In the genomic region with DNA sequence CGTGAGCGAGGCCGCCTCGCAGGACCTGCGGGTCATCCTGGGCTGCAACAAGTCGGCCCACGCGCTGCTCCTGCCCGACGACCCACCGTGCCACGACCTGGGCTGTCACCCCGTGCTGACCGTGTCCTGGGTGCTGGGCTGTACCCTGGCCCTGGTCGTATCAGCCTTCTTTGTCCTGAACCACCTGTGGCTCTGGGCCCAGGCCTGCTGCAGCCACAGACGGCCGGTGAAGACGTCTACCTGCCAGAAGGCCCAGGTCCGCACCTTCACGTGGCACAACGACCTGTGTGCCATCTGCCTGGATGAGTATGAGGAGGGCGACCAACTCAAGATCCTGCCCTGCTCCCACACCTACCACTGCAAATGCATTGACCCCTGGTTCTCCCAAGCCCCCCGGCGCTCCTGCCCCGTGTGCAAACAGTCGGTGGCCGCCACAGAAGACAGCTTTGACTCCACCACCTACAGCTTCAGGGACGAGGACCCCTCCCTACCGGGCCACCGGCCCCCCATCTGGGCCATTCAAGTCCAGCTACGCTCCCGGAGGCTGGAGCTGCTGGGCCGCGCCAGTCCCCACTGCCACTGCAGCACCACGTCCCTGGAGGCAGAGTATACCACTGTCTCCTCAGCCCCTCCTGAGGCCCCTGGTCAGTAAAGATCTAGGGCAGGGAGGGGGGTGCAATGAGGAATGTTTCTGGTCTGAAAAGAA, we compare ENCODE assay signal across 16 cellular contexts. TPM values are rescaled to one million over a fixed set of nuclear protein-coding genes. Genes with fewer than 3 reads are reported as not detected.
DNase-seq lines count a peak whose midpoint lies in the region; TF ChIP-seq lines count a peak whose summit lies in the region.
"Had no signal": no experiment of that assay in that cellular context is flagged by ENCODE, and none has a peak within 500 bp of the region (broad histone marks: within the 10 kb centered on the region; RNA-seq: fewer than 3 reads in every experiment).

No MANE protein-coding gene starts in this region.

- no peak overlapping the region for H3K27ac ChIP-seq in H9 (ENCODE audit: insufficient read length, low read depth, low read length)
- no peak overlapping the region for H3K27ac ChIP-seq in osteoblast (ENCODE audit: low read depth, low read length)
- H3K27ac ChIP-seq: GM23248 had no signal

- H3K4me3 Mint-ChIP-seq in H9 = no peak overlapping the region
- H3K4me3 Mint-ChIP-seq: CD4-positive, alpha-beta memory T cell had no signal

- H3K23me2 ChIP-seq in H9 (ENCODE audit: insufficient read length, low read depth, low read length, poor library complexity, severe bottlenecking) = no peaks in the 10 kb centered on the region

- peaks cover 36% of the 10 kb centered on the region for H3K27me3 Mint-ChIP-seq in H9 (ENCODE audit: low read depth)

- no peak overlapping the region for H4K5ac ChIP-seq in H9 (ENCODE audit: insufficient read length, low read depth, low read length)

- H2BK12ac ChIP-seq in H9 (ENCODE audit: insufficient read length, low read depth, low read length) = no peak overlapping the region

- H2BK20ac ChIP-seq in H9 (ENCODE audit: low read depth, low read length, poor library complexity, severe bottlenecking) = no peak overlapping the region

- no peaks in the 10 kb centered on the region; a peak in 2 of 7 replicates for H3K36me3 Mint-ChIP-seq in H9 (ENCODE audit: insufficient read depth in 1 of 3, low read depth in 3 of 3)
- H3K36me3 Mint-ChIP-seq: CD4-positive, alpha-beta memory T cell had no signal

- H3K14ac ChIP-seq in H9 (ENCODE audit: insufficient read depth, low read length) = no peak overlapping the region; the same call in 1 of the 2 replicates

- H3K9ac ChIP-seq in H9 (ENCODE audit: extremely low read depth, insufficient read length, low read length) (no peak overlapping the region), NT2/D1 (ENCODE audit: insufficient read length, low read depth) (peak overlapping the region; percentile 28)
- H3K9ac ChIP-seq: GM23248 had no signal

- no peak overlapping the region for H3K27ac Mint-ChIP-seq in H9
- H3K27ac Mint-ChIP-seq: CD4-positive, alpha-beta memory T cell had no signal

- H4K91ac ChIP-seq in H9 (ENCODE audit: insufficient read length, low read depth, low read length) = no peak overlapping the region

- H3K23ac ChIP-seq in H9 (ENCODE audit: insufficient read length, low read depth, low read length) = no peak overlapping the region

- no peak overlapping the region for H3K56ac ChIP-seq in H9 (ENCODE audit: insufficient read length, low read depth, low read length)

- no peaks in the 10 kb centered on the region for H3K36me3 ChIP-seq in NT2/D1 (ENCODE audit: insufficient read depth, insufficient read length, low read length)
- no peaks in the 10 kb centered on the region for H3K36me3 ChIP-seq in osteoblast (ENCODE audit: insufficient read depth, low read length)
- H3K36me3 ChIP-seq: HAP-1 had no signal

- no peak overlapping the region for H3K4ac ChIP-seq in H9 (ENCODE audit: low read depth, low read length)

- H3K4me3 ChIP-seq in NT2/D1 (ENCODE audit: insufficient read length, low read depth) = no peak overlapping the region
- H3K4me3 ChIP-seq in osteoblast (ENCODE audit: insufficient read depth, low read length) = no peak overlapping the region
- H3K4me3 ChIP-seq: GM23248, HAP-1 had no signal

- WGBS in H9 (ENCODE audit: extremely low coverage, insufficient read length, low lambda C conversion rate) = no CpG with 5 or more reads among the region's 35 CpGs

- H3K9me3 Mint-ChIP-seq in H9 = no peaks in the 10 kb centered on the region

- no peak overlapping the region for H3T11ph ChIP-seq in H9 (ENCODE audit: low read length)

- no peak overlapping the region for H4K8ac ChIP-seq in H9 (replicated peaks; ENCODE audit: insufficient read length, low read depth, low read length)

- H4K20me1 ChIP-seq in H9 (ENCODE audit: control insufficient read depth, insufficient read depth, insufficient read length) (no peaks in the 10 kb centered on the region), osteoblast (ENCODE audit: insufficient read depth, low read length) (no peaks in the 10 kb centered on the region)

- no peak overlapping the region for H3K4me2 ChIP-seq in H9 (ENCODE audit: insufficient read depth, insufficient read length, low read length)
- H3K4me2 ChIP-seq in osteoblast (ENCODE audit: insufficient read depth, low read length) = no peak overlapping the region

- H3K4me1 Mint-ChIP-seq in H9 = no peaks in the 10 kb centered on the region
- H3K4me1 Mint-ChIP-seq: CD4-positive, alpha-beta memory T cell had no signal

- H2AFZ ChIP-seq in H9 (ENCODE audit: low read length) (no peak overlapping the region), osteoblast (ENCODE audit: low read length) (no peak overlapping the region)
- H2AFZ ChIP-seq: GM23248 had no signal

- H3K9me3 ChIP-seq in H9 (ENCODE audit: control insufficient read depth, low read depth, low read length) (no peaks in the 10 kb centered on the region), NT2/D1 (ENCODE audit: insufficient read depth, low read length) (peaks cover 6% of the 10 kb centered on the region; the same call in 1 of the 2 replicates), osteoblast (ENCODE audit: low read depth, low read length) (peaks cover 4% of the 10 kb centered on the region)
- H3K9me3 ChIP-seq: HAP-1 had no signal

- H3K27me3 ChIP-seq in H9 (ENCODE audit: insufficient read depth, low read length) (no peaks in the 10 kb centered on the region), NT2/D1 (ENCODE audit: insufficient read depth, insufficient read length) (no peaks in the 10 kb centered on the region), osteoblast (ENCODE audit: insufficient read depth, low read length) (no peaks in the 10 kb centered on the region)

- no peak for DNase-seq in H9
- DNase-seq in NT2/D1 (ENCODE audit: low read depth, low spot score) = no peak
- peak; percentile 72 for DNase-seq in osteoblast (ENCODE audit: insufficient read length, low spot score, missing footprints)
- no peak for DNase-seq in COR-L47 (lab: John Stamatoyannopoulos, UW)
- DNase-seq in NCI-H226 = no peak
- no peak for DNase-seq in activated CD4-positive, alpha-beta T cell treated with anti-CD3 and anti-CD28 coated beads for 1 hour
- DNase-seq: C1 segment of cervical spinal cord; Caco-2; CD4-positive, alpha-beta memory T cell; DMS153; DND-41; GM23248 had no signal

- H3K79me1 ChIP-seq in H9 (ENCODE audit: insufficient read depth, low read depth, low read length, poor library complexity, severe bottlenecking) = no peaks in the 10 kb centered on the region

- H2BK15ac ChIP-seq in H9 (ENCODE audit: low read depth, low read length) = no peak overlapping the region

- no peak overlapping the region for H2BK5ac ChIP-seq in H9 (ENCODE audit: insufficient read length, low read length)

- peak overlapping the region; percentile 7 for H3K18ac ChIP-seq in H9 (ENCODE audit: insufficient read length, low read depth, low read length)

- H3K4me1 ChIP-seq in H9 (ENCODE audit: insufficient read depth, low read length) = no peaks in the 10 kb centered on the region
- no peaks in the 10 kb centered on the region for H3K4me1 ChIP-seq in NT2/D1 (ENCODE audit: insufficient read depth, insufficient read length)
- no peaks in the 10 kb centered on the region for H3K4me1 ChIP-seq in osteoblast (ENCODE audit: insufficient read depth, low read length)
- H3K4me1 ChIP-seq: Caco-2, HAP-1 had no signal

- H3K79me2 ChIP-seq in H9 (ENCODE audit: insufficient read depth, low read length) (no peaks in the 10 kb centered on the region), osteoblast (ENCODE audit: insufficient read depth, low read length) (no peaks in the 10 kb centered on the region)

- TF ChIP-seq CTCF in H9 (conservative IDR thresholded peaks at IDR 0.05) (no peak), osteoblast (IDR thresholded peaks at IDR 0.05; ENCODE audit: extremely low read depth, low read depth, low read length) (no peak)

- H2AK5ac ChIP-seq in H9 (ENCODE audit: insufficient read length, low read length) = no peak overlapping the region

- H2BK120ac ChIP-seq in H9 (ENCODE audit: low read depth, low read length, poor library complexity, severe bottlenecking) = no peak overlapping the region

RNA-seq across cellular contexts. Expression of gene ZNRF4, which starts 1.1 kb away (rescaled TPM):
- not detected in 2 replicates for total RNA-seq in H9 (2021)
- total RNA-seq in osteoblast = not detected in 2 replicates
- total RNA-seq: A172; A673; Caco-2; CD4-positive, alpha-beta memory T cell; GM23248; H1 had no signal
